In the genomic region with DNA sequence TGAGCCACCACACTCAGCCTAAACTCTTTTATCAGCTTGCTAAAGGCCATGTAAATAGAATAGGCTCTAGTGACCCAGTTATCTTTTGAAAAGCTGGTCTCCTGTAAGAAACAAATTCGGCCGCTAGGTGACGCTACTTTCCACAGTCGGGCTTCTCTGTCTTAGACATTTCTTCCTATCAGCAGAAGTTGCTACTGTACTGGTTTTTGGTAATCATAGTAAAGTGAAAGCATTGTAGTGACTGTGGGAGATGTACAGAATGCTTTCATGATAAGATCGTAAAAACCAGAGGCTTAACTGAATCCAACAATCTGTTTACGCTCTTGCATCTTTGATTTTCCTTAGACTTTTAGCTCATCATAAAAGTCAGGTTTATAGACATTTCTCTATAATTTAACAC, we compare ENCODE assay signal across 8 cellular contexts.
A peak's percentile ranks its signal among the peaks of the same experiment; 100 is the strongest.
DNase-seq lines count a peak whose midpoint lies in the region; ATAC-seq, FAIRE-seq and TF ChIP-seq lines count a peak whose summit lies in the region.

No MANE protein-coding gene starts in this region.

- intact Hi-C loops in sciatic nerve (cut with DNase I), result no loop called here

- no peak overlapping the region for H3K27ac Mint-ChIP-seq in activated T-helper 17 cell treated with anti-CD3 and anti-CD28 coated beads, Interleukin-2, amount 50 U/mL, for 72 hours

- no peaks in the 10 kb centered on the region for H3K36me3 ChIP-seq in RWPE2 (ENCODE audit: low read depth)

- H3K9me3 ChIP-seq in RWPE2 (ENCODE audit: severe bottlenecking), result no peaks in the 10 kb centered on the region

- no peak overlapping the region for H3K27ac ChIP-seq in RWPE2 (ENCODE audit: poor library complexity, severe bottlenecking)

- no peaks in the 10 kb centered on the region for H3K27me3 Mint-ChIP-seq in activated T-helper 17 cell treated with anti-CD3 and anti-CD28 coated beads, Interleukin-2, amount 50 U/mL, for 72 hours

- peak overlapping the region; percentile 20 for H3K4me3 Mint-ChIP-seq in activated T-helper 17 cell treated with anti-CD3 and anti-CD28 coated beads, Interleukin-2, amount 50 U/mL, for 72 hours

- H3K4me3 ChIP-seq in RWPE2 (ENCODE audit: severe bottlenecking), result no peak overlapping the region

- TF ChIP-seq CTCF in RWPE2 (IDR thresholded peaks at IDR 0.05; ENCODE audit: poor library complexity, severe bottlenecking), result peak; percentile 79

- peak; percentile 92 for ATAC-seq in GM21390 (IDR thresholded peaks at IDR 0.05; ENCODE audit: unreplicated experiment)
- peak; percentile 62 for ATAC-seq in RWPE2 (ENCODE audit: low read depth)
- peak; percentile 86 for ATAC-seq in activated T-helper 17 cell treated with anti-CD3 and anti-CD28 coated beads, Interleukin-2, amount 50 U/mL, for 72 hours (replicated peaks)
- no peak for ATAC-seq in sciatic nerve

- no peaks in the 10 kb centered on the region for H3K27me3 ChIP-seq in RWPE2 (ENCODE audit: insufficient read depth, poor library complexity, severe bottlenecking)

- H3K4me1 Mint-ChIP-seq in activated T-helper 17 cell treated with anti-CD3 and anti-CD28 coated beads, Interleukin-2, amount 50 U/mL, for 72 hours, result no peaks in the 10 kb centered on the region

- DNase-seq in EL (peak; percentile 54), HTR-8/SVneo (ENCODE audit: insufficient read length, low spot score) (peak; percentile 79), RWPE2 (ENCODE audit: low spot score) (no peak), glomerular visceral epithelial cell (ENCODE audit: extremely low spot score) (peak; percentile 62), sciatic nerve (ENCODE audit: low spot score) (peak; percentile 79), NCI-H1930 (lab: John Stamatoyannopoulos, UW) (no peak)

- no peak for FAIRE-seq in HTR-8/SVneo (lab: Jason Lieb, UNC)

- H3K36me3 Mint-ChIP-seq in activated T-helper 17 cell treated with anti-CD3 and anti-CD28 coated beads, Interleukin-2, amount 50 U/mL, for 72 hours (ENCODE audit: low read depth), result peaks cover 4% of the 10 kb centered on the region

- H3K4me1 ChIP-seq in RWPE2 (ENCODE audit: insufficient read depth, poor library complexity, severe bottlenecking), result no peaks in the 10 kb centered on the region

- no peaks in the 10 kb centered on the region for H3K9me3 Mint-ChIP-seq in activated T-helper 17 cell treated with anti-CD3 and anti-CD28 coated beads, Interleukin-2, amount 50 U/mL, for 72 hours

Comparison
In these comparisons a context has a peak if more than half of its experiments do, and no peak if none do; other contexts are left out.
1. DNase-seq: peak in EL (single experiment), HTR-8/SVneo (single experiment), glomerular visceral epithelial cell (single experiment) and sciatic nerve (single experiment); none in RWPE2 (single experiment) and NCI-H1930 (0 of 2).